29 cellular contexts compared by ENCODE assay signal in the genomic region with DNA sequence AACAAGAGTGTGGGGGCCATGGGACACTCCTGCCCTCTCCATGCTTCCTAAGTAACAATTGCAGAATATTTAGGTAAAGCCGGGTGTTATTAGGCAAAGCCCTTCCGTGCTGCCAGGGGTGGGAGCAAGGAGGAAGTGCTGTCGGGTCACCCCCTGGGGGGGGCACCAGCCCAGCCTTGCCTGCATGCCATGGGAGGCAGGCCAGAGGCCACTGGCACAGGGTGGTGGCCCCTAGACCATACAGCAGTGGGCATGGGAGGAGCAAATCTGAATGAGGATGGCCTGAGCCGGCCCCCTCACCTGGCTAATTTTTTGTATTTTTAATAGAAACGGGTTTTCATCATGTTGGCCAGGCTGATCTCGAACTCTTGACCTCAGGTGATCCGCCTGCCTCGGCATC.
"Had no signal": no experiment of that assay in that cellular context is flagged by ENCODE, and none has a peak within 500 bp of the region (broad histone marks: within the 10 kb centered on the region; RNA-seq: fewer than 3 reads in every experiment).

No MANE protein-coding gene starts in this region.

- H3K27ac Mint-ChIP-seq: dendritic cell treated with granulocyte-macrophage colony-stimulating factor and Interleukin-4, amounts not matched to agents 40 ng/mL and 50 ng/mL, for 4 days; effector memory CD8-positive, alpha-beta T cell; endodermal cell had no signal

- H3K4me3 Mint-ChIP-seq: dendritic cell treated with granulocyte-macrophage colony-stimulating factor and Interleukin-4, amounts not matched to agents 40 ng/mL and 50 ng/mL, for 4 days; effector memory CD8-positive, alpha-beta T cell; endodermal cell had no signal

- H3K27me3 Mint-ChIP-seq: dendritic cell treated with granulocyte-macrophage colony-stimulating factor and Interleukin-4, amounts not matched to agents 40 ng/mL and 50 ng/mL, for 4 days; effector memory CD8-positive, alpha-beta T cell had no signal

- H3K4me3 ChIP-seq: colonic mucosa, coronary artery, dorsolateral prefrontal cortex, esophagus muscularis mucosa, esophagus squamous epithelium, gastrocnemius medialis, gastroesophageal sphincter, heart left ventricle, heart right ventricle had no signal

- DNase-seq: colonic mucosa; cortex of kidney; dermis blood vessel endothelial cell; dorsolateral prefrontal cortex; effector CD4-positive, alpha-beta T cell; effector CD8-positive, alpha-beta T cell; effector memory CD4-positive, alpha-beta T cell; effector memory CD8-positive, alpha-beta T cell; endodermal cell; erythroblast; esophagus squamous epithelium; foreskin fibroblast; foreskin keratinocyte; foreskin melanocyte; gastrocnemius medialis; glutamatergic neuron; head of caudate nucleus; heart left ventricle; heart right ventricle had no signal

- ATAC-seq: effector memory CD8-positive, alpha-beta T cell; esophagus mucosa; foreskin keratinocyte; gastrocnemius medialis; gastroesophageal sphincter; heart left ventricle; heart right ventricle had no signal

- H3K27me3 ChIP-seq: colonic mucosa, dorsolateral prefrontal cortex, esophagus muscularis mucosa, esophagus squamous epithelium, foreskin keratinocyte, gastrocnemius medialis, gastroesophageal sphincter, heart left ventricle, heart right ventricle had no signal

- H3K27ac ChIP-seq: colonic mucosa, coronary artery, dorsolateral prefrontal cortex, epithelial cell of prostate, esophagus muscularis mucosa, esophagus squamous epithelium, foreskin keratinocyte, gastrocnemius medialis, gastroesophageal sphincter, heart left ventricle, heart right ventricle had no signal

- H3K4me1 Mint-ChIP-seq: endodermal cell had no signal

- H3K9me3 ChIP-seq: colonic mucosa, esophagus muscularis mucosa, gastrocnemius medialis, gastroesophageal sphincter, heart left ventricle had no signal

- H3K4me1 ChIP-seq: colonic mucosa, esophagus muscularis mucosa, esophagus squamous epithelium, foreskin keratinocyte, gastrocnemius medialis, gastroesophageal sphincter, heart left ventricle, heart right ventricle had no signal

- FAIRE-seq: colon, endometrium, endothelial cell of umbilical vein, frontal cortex had no signal

- H3K36me3 ChIP-seq: colonic mucosa, esophagus muscularis mucosa, esophagus squamous epithelium, gastrocnemius medialis, gastroesophageal sphincter, heart left ventricle, heart right ventricle had no signal

- H3K9me3 Mint-ChIP-seq: endodermal cell had no signal
